In genomic region chr10:101816375-101816773, GRCh38 we compare ENCODE assay signal across 8 cellular contexts. TPM values are rescaled to one million over a fixed set of nuclear protein-coding genes. Genes with fewer than 3 reads are reported as not detected.
DNase-seq lines count a peak whose midpoint lies in the region; ATAC-seq and TF ChIP-seq lines count a peak whose summit lies in the region.

No MANE protein-coding gene starts in this region.

- H3K36me3 ChIP-seq in CD8-positive, alpha-beta memory T cell (ENCODE audit: insufficient read depth, low read length) = peaks cover 11% of the 10 kb centered on the region
- H3K36me3 ChIP-seq in PC-3 (ENCODE audit: low read depth, low read length) = peaks cover 9% of the 10 kb centered on the region; the same call in 1 of the 2 replicates

- POLR2A ChIA-PET in CD8-positive, alpha-beta memory T cell (lab: Charles Lee) = interaction anchor here (2.8 to 3.0 kb wide), 2 partner anchors 13 to 34 kb away, joined by 24 to 39 read pairs; partner anchors contain the start of gene NPM3
- POLR2A ChIA-PET in PC-3 (lab: Charles Lee; ENCODE audit: unreplicated experiment) = interaction anchor here (0.7 kb wide), 1 partner anchor 53 kb away, joined by 14 read pairs; no protein-coding TSS in a partner anchor

- no peaks in the 10 kb centered on the region for H3K9me2 ChIP-seq in PC-3 (replicated peaks; ENCODE audit: low read length)

- H3K4me1 Mint-ChIP-seq in CD8-positive, alpha-beta memory T cell = peaks cover 52 to 61% (median 60%) of the 10 kb centered on the region in 3 donors
- H3K4me1 Mint-ChIP-seq in osteocyte (ENCODE audit: unreplicated experiment) = peaks cover 39% of the 10 kb centered on the region

- no peaks in the 10 kb centered on the region for H3K27me3 ChIP-seq in CD8-positive, alpha-beta memory T cell (ENCODE audit: insufficient read depth, low read length, poor library complexity, severe bottlenecking)
- H3K27me3 ChIP-seq in PC-3 (ENCODE audit: low read length) = no peaks in the 10 kb centered on the region

- no TSS peak for BruUV-seq in PC-3 (replicated peaks; lab: Mats Ljungman, UMichigan)

- peaks cover 0 to 59% (median 12%) of the 10 kb centered on the region in 3 donors for H3K36me3 Mint-ChIP-seq in CD8-positive, alpha-beta memory T cell
- peaks cover 17% of the 10 kb centered on the region for H3K36me3 Mint-ChIP-seq in osteocyte (ENCODE audit: unreplicated experiment)

- no peaks in the 10 kb centered on the region for H3K9me3 Mint-ChIP-seq in CD8-positive, alpha-beta memory T cell
- no peaks in the 10 kb centered on the region for H3K9me3 Mint-ChIP-seq in osteocyte (ENCODE audit: unreplicated experiment)

- H3K27ac ChIP-seq in CD8-positive, alpha-beta memory T cell (ENCODE audit: low read depth, low read length) = peak overlapping the region; percentile 79
- H3K27ac ChIP-seq in PC-3 (ENCODE audit: low read length) = no peak overlapping the region

- H3K9ac ChIP-seq in PC-3 (ENCODE audit: low read length) = peak overlapping the region; percentile 94

- no peak overlapping the region for H2AFZ ChIP-seq in PC-3 (ENCODE audit: low read length)

- peak overlapping the region; percentile 46 to 97 (median 89) for H3K27ac Mint-ChIP-seq in CD8-positive, alpha-beta memory T cell
- peak overlapping the region; percentile 99 for H3K27ac Mint-ChIP-seq in osteocyte (ENCODE audit: unreplicated experiment)

- peaks cover 46% of the 10 kb centered on the region for H4K20me1 ChIP-seq in PC-3 (ENCODE audit: low read length)

- H3K4me2 ChIP-seq in PC-3 (ENCODE audit: low read length) = peak overlapping the region; percentile 99

- peak overlapping the region; percentile 79 for H3K4me3 ChIP-seq in CD8-positive, alpha-beta memory T cell (ENCODE audit: low read length)
- peak overlapping the region; percentile 99 for H3K4me3 ChIP-seq in PC-3 (ENCODE audit: low read length)
- peak overlapping the region; percentile 95 for H3K4me3 ChIP-seq in epithelial cell of esophagus (ENCODE audit: low read length)

- peak overlapping the region; percentile 92 to 100 (median 97) for H3K4me3 Mint-ChIP-seq in CD8-positive, alpha-beta memory T cell
- H3K4me3 Mint-ChIP-seq in osteocyte (ENCODE audit: unreplicated experiment) = peak overlapping the region; percentile 93

- no peaks in the 10 kb centered on the region for H3F3A ChIP-seq in PC-3 (ENCODE audit: low read length, unreplicated experiment)

- intact Hi-C loops in PC-3 (cut with micrococcal nuclease) = no loop called here

- TF ChIP-seq CTCF in PC-3 (conservative IDR thresholded peaks at IDR 0.05; ENCODE audit: low read depth, low read length) (no peak), epithelial cell of esophagus (IDR thresholded peaks at IDR 0.05; ENCODE audit: insufficient read depth, low read depth, low read length, missing control alignments) (no peak), osteocyte (IDR thresholded peaks at IDR 0.05) (no peak)

- CTCF ChIA-PET in CD8-positive, alpha-beta memory T cell (lab: Charles Lee) = interaction anchor here (0.6 to 10.0 kb wide), 4 partner anchors 10 to 388 kb away, joined by 3 to 77 read pairs (median 13); no protein-coding TSS in a partner anchor
- CTCF ChIA-PET in PC-3 (lab: Charles Lee) = no interaction called here

- H3K27me3 Mint-ChIP-seq in CD8-positive, alpha-beta memory T cell = peaks cover 0 to 4% of the 10 kb centered on the region in 2 donors
- no peaks in the 10 kb centered on the region for H3K27me3 Mint-ChIP-seq in osteocyte (ENCODE audit: unreplicated experiment)

- DNase-seq in CD8-positive, alpha-beta memory T cell = no peak
- DNase-seq in PC-3 = no peak
- DNase-seq in epithelial cell of esophagus (ENCODE audit: low read depth) = no peak
- DNase-seq in osteocyte (ENCODE audit: extremely low spot score, unreplicated experiment) = no peak
- DNase-seq in NCI-H69 (lab: John Stamatoyannopoulos, UW) = no peak
- no peak for DNase-seq in dedifferentiated amniotic fluid mesenchymal stem cell (ENCODE audit: extremely low spot score)
- no peak for DNase-seq in NCI-H2227 (lab: John Stamatoyannopoulos, UW; ENCODE audit: unreplicated experiment)

- H3K79me2 ChIP-seq in PC-3 (ENCODE audit: low read length) = peaks cover 69% of the 10 kb centered on the region

- no peak for ATAC-seq in PC-3
- no peak for ATAC-seq in GM21515 (IDR thresholded peaks at IDR 0.05; ENCODE audit: unreplicated experiment)

- no peaks in the 10 kb centered on the region for H3K9me3 ChIP-seq in CD8-positive, alpha-beta memory T cell (ENCODE audit: low read length)
- no peaks in the 10 kb centered on the region for H3K9me3 ChIP-seq in PC-3 (ENCODE audit: low read length)

- H3K4me1 ChIP-seq in CD8-positive, alpha-beta memory T cell (ENCODE audit: insufficient read depth, low read length) = peaks cover 49% of the 10 kb centered on the region
- peaks cover 21% of the 10 kb centered on the region for H3K4me1 ChIP-seq in PC-3 (ENCODE audit: insufficient read depth, low read length)

RNA-seq across cellular contexts. Expression of gene OGA, which starts 1.9 kb away (rescaled TPM):
- 100 to 1,000 TPM in 1 of 2 experiments, 10 to 100 TPM in 1; 95.8 to 109 TPM for total RNA-seq in CD8-positive, alpha-beta memory T cell
- 45.7 TPM for polyA plus RNA-seq in CD8-positive, alpha-beta memory T cell
- total RNA-seq in PC-3 (2014; rRNA removed) (42.7 and 43.0 TPM in 2 replicates), osteocyte (113 and 127 TPM in 2 replicates)

RNA-seq across cellular contexts. Expression of gene KCNIP2, which starts 27.2 kb away (rescaled TPM):
- total RNA-seq in CD8-positive, alpha-beta memory T cell = 1 to 10 TPM in 1 of 2 experiments, under 1 TPM in 1; 0.96 to 1.0 TPM
- not detected for polyA plus RNA-seq in CD8-positive, alpha-beta memory T cell
- total RNA-seq in PC-3 (2014; rRNA removed) = 0.46 and 1.5 TPM in 2 replicates
- 3.2 and 3.5 TPM in 2 replicates for total RNA-seq in osteocyte

RNA-seq across cellular contexts. Expression of gene NPM3, which starts 33.1 kb away (rescaled TPM):
- 100 to 1,000 TPM; 209 to 217 TPM for total RNA-seq in CD8-positive, alpha-beta memory T cell
- polyA plus RNA-seq in CD8-positive, alpha-beta memory T cell = 7.5 TPM
- total RNA-seq in PC-3 (2014; rRNA removed) = 117 and 128 TPM in 2 replicates
- 35.6 and 42.6 TPM in 2 replicates for total RNA-seq in osteocyte

RNA-seq across cellular contexts. Expression of gene FGF8, which starts 40.5 kb away (rescaled TPM):
- total RNA-seq in CD8-positive, alpha-beta memory T cell = not detected
- not detected for polyA plus RNA-seq in CD8-positive, alpha-beta memory T cell
- not detected in 2 replicates for total RNA-seq in PC-3 (2014; rRNA removed)
- not detected in 2 replicates for total RNA-seq in osteocyte
